ENCODE assay signal across 10 cellular contexts in the genomic region with DNA sequence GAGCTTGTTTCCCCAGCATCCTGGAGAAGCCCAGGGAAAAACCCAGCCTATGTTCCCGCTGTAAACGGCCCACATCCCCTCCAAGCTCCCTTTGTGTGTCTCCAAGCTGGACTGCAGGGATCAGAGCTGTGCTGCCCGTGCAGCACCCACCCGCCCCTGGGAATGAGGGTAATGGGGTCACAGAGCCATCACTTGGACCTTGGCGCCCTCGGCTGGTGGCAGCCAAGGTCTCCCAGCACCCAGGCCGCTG. TPM values are rescaled to one million over a fixed set of nuclear protein-coding genes. Genes with fewer than 3 reads are reported as not detected.
DNase-seq lines count a peak whose midpoint lies in the region; ATAC-seq and TF ChIP-seq lines count a peak whose summit lies in the region.
"Had no signal": no experiment of that assay in that cellular context is flagged by ENCODE, and none has a peak within 500 bp of the region (broad histone marks: within the 10 kb centered on the region; RNA-seq: fewer than 3 reads in every experiment).

No MANE protein-coding gene starts in this region.

- peaks cover 34% of the 10 kb centered on the region for H4K20me1 ChIP-seq in BLaER1

- H3K4me1 Mint-ChIP-seq in activated naive CD8-positive, alpha-beta T cell treated with anti-CD3 and anti-CD28 coated beads, Interleukin-2, amount 50 U/mL, for 24 hours: peaks cover 40% of the 10 kb centered on the region
- H3K4me1 Mint-ChIP-seq in naive B cell: peaks cover 36 to 53% (median 48%) of the 10 kb centered on the region in 3 donors

- H3K27me3 ChIP-seq in BLaER1: no peaks in the 10 kb centered on the region

- peak overlapping the region; percentile 83 for H3K4me3 ChIP-seq in BLaER1

- H3K27me3 Mint-ChIP-seq in activated naive CD8-positive, alpha-beta T cell treated with anti-CD3 and anti-CD28 coated beads, Interleukin-2, amount 50 U/mL, for 24 hours: no peaks in the 10 kb centered on the region
- H3K27me3 Mint-ChIP-seq in naive B cell: no peaks in the 10 kb centered on the region

- peak overlapping the region; percentile 89 for H3K9ac ChIP-seq in BLaER1

- DNase-seq in GM20000 (ENCODE audit: low spot score) (no peak), naive B cell (no peak), middle frontal gyrus (ENCODE audit: extremely low spot score, low spot score) (no peak), NCI-H510A treated with DMSO at 0.1 percent for 48 hours (lab: John Stamatoyannopoulos, UW) (no peak), NCI-H82 treated with DMSO at 0.1 percent for 48 hours (lab: John Stamatoyannopoulos, UW; ENCODE audit: unreplicated experiment) (no peak)
- DNase-seq in activated naive CD8-positive, alpha-beta T cell treated with anti-CD3 and anti-CD28 coated beads, Interleukin-2, amount 50 U/mL, for 24 hours: peak; percentile 44
- DNase-seq in stimulated activated CD4-positive, alpha-beta T cell treated with anti-CD3 and anti-CD28 coated beads, Interleukin-2, amount 100 ng/mL, for 48 hours: no peak
- DNase-seq: Calu3, SW 1271 had no signal

- H3K36me3 ChIP-seq in BLaER1: peaks cover 23% of the 10 kb centered on the region

- H3K9me3 Mint-ChIP-seq in activated naive CD8-positive, alpha-beta T cell treated with anti-CD3 and anti-CD28 coated beads, Interleukin-2, amount 50 U/mL, for 24 hours: no peaks in the 10 kb centered on the region
- H3K9me3 Mint-ChIP-seq in naive B cell: peaks cover 0 to 4% (median 0%) of the 10 kb centered on the region in 7 donors

- peak overlapping the region; percentile 99 for H3K27ac Mint-ChIP-seq in activated naive CD8-positive, alpha-beta T cell treated with anti-CD3 and anti-CD28 coated beads, Interleukin-2, amount 50 U/mL, for 24 hours
- H3K27ac Mint-ChIP-seq in naive B cell: peak overlapping the region; percentile 92 to 99 (median 98)

- peak; percentile 31 for TF ChIP-seq CTCF in GM20000 (IDR thresholded peaks at IDR 0.05; ENCODE audit: extremely low read depth, missing control alignments)

- H3K9me3 ChIP-seq in BLaER1: no peaks in the 10 kb centered on the region

- no peak for ATAC-seq in activated naive CD8-positive, alpha-beta T cell treated with anti-CD3 and anti-CD28 coated beads, Interleukin-2, amount 50 U/mL, for 24 hours
- ATAC-seq in naive B cell (ENCODE audit: low read depth in 2 of 2): no peak

- H3K4me2 ChIP-seq in BLaER1: peak overlapping the region; percentile 98

- peak overlapping the region; percentile 94 for H3K4me3 Mint-ChIP-seq in activated naive CD8-positive, alpha-beta T cell treated with anti-CD3 and anti-CD28 coated beads, Interleukin-2, amount 50 U/mL, for 24 hours
- peak overlapping the region; percentile 16 to 99 (median 96) for H3K4me3 Mint-ChIP-seq in naive B cell

- H3K36me3 Mint-ChIP-seq in activated naive CD8-positive, alpha-beta T cell treated with anti-CD3 and anti-CD28 coated beads, Interleukin-2, amount 50 U/mL, for 24 hours (ENCODE audit: low read depth): peaks cover 2% of the 10 kb centered on the region
- peaks cover 0 to 5% of the 10 kb centered on the region in 2 donors for H3K36me3 Mint-ChIP-seq in naive B cell

- peak overlapping the region; percentile 96 for H3K27ac ChIP-seq in BLaER1

- peaks cover 46% of the 10 kb centered on the region for H3K4me1 ChIP-seq in BLaER1

RNA-seq across cellular contexts. Expression of a gene that starts 0.7 kb away (rescaled TPM):
- polyA plus RNA-seq in naive B cell (ENCODE audit: low read depth in 6 of 6): 100 to 1,000 TPM in 4 of 6 donors, 10 to 100 TPM in 2; 56.8 to 230 (median 102) TPM

RNA-seq across cellular contexts. Expression of a gene that starts 27.0 kb away (rescaled TPM):
- not detected for polyA plus RNA-seq in naive B cell (ENCODE audit: low read depth in 6 of 6)

RNA-seq across cellular contexts. Expression of a gene that starts 46.4 kb away (rescaled TPM):
- polyA plus RNA-seq in naive B cell (ENCODE audit: low read depth in 6 of 6): under 1 TPM in 1 of 6 donors, not detected in 5; 0.74 TPM
